Comparison of ENCODE assay signal across 13 cellular contexts in genomic region chr1:10674700-10675598, GRCh38.
DNase-seq lines count a peak whose midpoint lies in the region; ATAC-seq and TF ChIP-seq lines count a peak whose summit lies in the region.
"Had no signal": no experiment of that assay in that cellular context is flagged by ENCODE, and none has a peak within 500 bp of the region (broad histone marks: within the 10 kb centered on the region; RNA-seq: fewer than 3 reads in every experiment).

No MANE protein-coding gene starts in this region.

- DNase-seq in cardiac muscle cell (ENCODE audit: low read depth in 1 of 2, low spot score in 1 of 2), result no peak
- DNase-seq in Right ventricle myocardium superior, result no peak
- DNase-seq in colonic mucosa, result no peak
- no peak for DNase-seq in upper lobe of right lung
- DNase-seq in central memory CD4-positive, alpha-beta T cell, result no peak
- no peak for DNase-seq in NCI-H2107 treated with DMSO at 0.1 percent for 48 hours (lab: John Stamatoyannopoulos, UW; ENCODE audit: unreplicated experiment)
- DNase-seq: activated CD8-positive, alpha-beta memory T cell treated with anti-CD3 and anti-CD28 coated beads, Interleukin-2, amount 10 ng/mL, durations not matched to agents 7 days and 5 days; activated naive CD4-positive, alpha-beta T cell treated with anti-CD3 and anti-CD28 coated beads for 36 hours; NK-92 treated with Interleukin-12 subunit alpha and Interleukin-12 subunit beta, amount 100 ng/mL, for 24 hours; testis had no signal

- no peaks in the 10 kb centered on the region for H3K27me3 ChIP-seq in cardiac muscle cell
- no peaks in the 10 kb centered on the region for H3K27me3 ChIP-seq in colonic mucosa
- no peaks in the 10 kb centered on the region for H3K27me3 ChIP-seq in mucosa of rectum (ENCODE audit: control insufficient read depth in 2 of 2, insufficient read depth in 2 of 2, low read length in 2 of 2)
- no peaks in the 10 kb centered on the region for H3K27me3 ChIP-seq in upper lobe of right lung
- H3K27me3 ChIP-seq: testis had no signal

- H3K9me3 ChIP-seq in cardiac muscle cell (ENCODE audit: low read depth) (no peaks in the 10 kb centered on the region), colonic mucosa (no peaks in the 10 kb centered on the region), mucosa of rectum (ENCODE audit: control insufficient read depth in 2 of 2, low read length in 2 of 2) (no peaks in the 10 kb centered on the region), upper lobe of right lung (no peaks in the 10 kb centered on the region)
- H3K9me3 ChIP-seq: testis had no signal

- H3K9ac ChIP-seq in colonic mucosa (ENCODE audit: low read depth in 2 of 2, low read length in 2 of 2) (peak overlapping the region; percentile 46 to 61), mucosa of rectum (ENCODE audit: low read depth in 1 of 2, low read length in 2 of 2) (peak overlapping the region; percentile 41 to 70)

- H3K27ac ChIP-seq in cardiac muscle cell (peak overlapping the region; percentile 28), colonic mucosa (peak overlapping the region; percentile 66), mucosa of rectum (ENCODE audit: low read depth in 2 of 2, low read length in 2 of 2) (peak overlapping the region; percentile 80 to 89), upper lobe of right lung (peak overlapping the region; percentile 55)
- H3K27ac ChIP-seq: SK-N-MC, testis had no signal

- H3K36me3 ChIP-seq in cardiac muscle cell (no peaks in the 10 kb centered on the region), colonic mucosa (no peaks in the 10 kb centered on the region), mucosa of rectum (ENCODE audit: control insufficient read depth in 2 of 2, insufficient read depth in 2 of 2, low read length in 2 of 2) (no peaks in the 10 kb centered on the region), upper lobe of right lung (no peaks in the 10 kb centered on the region)

- H3K4me3 ChIP-seq in cardiac muscle cell (no peak overlapping the region), colonic mucosa (no peak overlapping the region), mucosa of rectum (ENCODE audit: low read length in 2 of 2) (peak overlapping the region; percentile 16 to 31), upper lobe of right lung (no peak overlapping the region)
- H3K4me3 ChIP-seq: SK-N-MC, testis had no signal

- intact Hi-C loops in Right ventricle myocardium superior (cut with DNase I), result no loop called here
- intact Hi-C loops in colonic mucosa (cut with DNase I), result no loop called here
- intact Hi-C loops in upper lobe of right lung (cut with DNase I), result no loop called here

- ATAC-seq in Right ventricle myocardium superior (ENCODE audit: poor library complexity), result no peak
- peak; percentile 54 for ATAC-seq in upper lobe of right lung
- no peak for ATAC-seq in HG03469 (IDR thresholded peaks at IDR 0.05; ENCODE audit: unreplicated experiment)
- ATAC-seq: activated CD8-positive, alpha-beta memory T cell treated with anti-CD3 and anti-CD28 coated beads, Interleukin-2, amount 10 ng/mL, durations not matched to agents 7 days and 5 days had no signal

- TF ChIP-seq CTCF in cardiac muscle cell (IDR thresholded peaks at IDR 0.05; ENCODE audit: low read depth, low read length), result no peak
- TF ChIP-seq CTCF in colonic mucosa (IDR thresholded peaks at IDR 0.05), result no peak
- TF ChIP-seq CTCF in upper lobe of right lung (IDR thresholded peaks at IDR 0.05), result no peak

- H3K4me1 ChIP-seq in cardiac muscle cell (ENCODE audit: low read depth), result peaks cover 48% of the 10 kb centered on the region
- peaks cover 29% of the 10 kb centered on the region for H3K4me1 ChIP-seq in colonic mucosa
- peaks cover 47 to 64% of the 10 kb centered on the region in 2 donors for H3K4me1 ChIP-seq in mucosa of rectum (ENCODE audit: control insufficient read depth in 2 of 2, insufficient read depth in 2 of 2, low read length in 2 of 2)
- peaks cover 50% of the 10 kb centered on the region for H3K4me1 ChIP-seq in upper lobe of right lung
- H3K4me1 ChIP-seq: testis had no signal

Comparison
In these comparisons a context has a peak if more than half of its experiments do, and no peak if none do; other contexts are left out.
1. H3K27ac ChIP-seq: peak in every context shown above with its lines; median percentile 84 in mucosa of rectum; 66 in colonic mucosa; 55 in upper lobe of right lung; 28 in cardiac muscle cell.
2. H3K4me3 ChIP-seq: peak in mucosa of rectum (2 of 2); none in cardiac muscle cell (single experiment), colonic mucosa (single experiment) and upper lobe of right lung (single experiment).